ENCODE assay signal across 22 cellular contexts in the genomic region with DNA sequence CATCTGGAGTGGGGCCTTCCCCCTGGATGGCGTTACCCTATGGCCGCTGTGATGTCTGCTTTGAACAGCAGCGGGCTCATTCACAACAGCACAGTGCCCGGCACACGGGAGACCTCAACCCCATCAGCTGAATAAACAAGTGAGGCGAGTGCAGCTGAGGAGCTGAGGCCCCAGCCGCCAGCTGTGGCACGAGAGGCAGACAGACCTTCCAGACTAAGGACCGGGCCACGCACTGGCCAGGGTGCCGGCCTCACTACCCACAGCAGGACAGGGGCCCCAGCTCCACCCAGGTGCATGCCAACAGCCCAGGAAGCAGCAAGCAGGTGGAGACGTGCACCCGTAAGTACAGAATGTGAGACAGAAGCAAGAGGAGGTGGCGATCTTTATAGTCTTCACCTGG. TPM values are rescaled to one million over a fixed set of nuclear protein-coding genes. Genes with fewer than 3 reads are reported as not detected.
DNase-seq lines count a peak whose midpoint lies in the region; ATAC-seq, FAIRE-seq and TF ChIP-seq lines count a peak whose summit lies in the region.
"Had no signal": no experiment of that assay in that cellular context is flagged by ENCODE, and none has a peak within 500 bp of the region (broad histone marks: within the 10 kb centered on the region; RNA-seq: fewer than 3 reads in every experiment).

No MANE protein-coding gene starts in this region.

- no peak overlapping the region for H3K9ac ChIP-seq in kidney (ENCODE audit: low read length in 2 of 2)

- H3K9me3 ChIP-seq in RWPE2 (ENCODE audit: severe bottlenecking): no peaks in the 10 kb centered on the region
- H3K9me3 ChIP-seq in kidney (ENCODE audit: control insufficient read depth in 1 of 2, low read length in 2 of 2): no peaks in the 10 kb centered on the region
- H3K9me3 ChIP-seq in thymus (ENCODE audit: control insufficient read depth): no peaks in the 10 kb centered on the region
- H3K9me3 ChIP-seq: A549, prostate gland, testis had no signal

- H3K36me3 ChIP-seq in RWPE2 (ENCODE audit: low read depth): peaks cover 18% of the 10 kb centered on the region
- no peaks in the 10 kb centered on the region for H3K36me3 ChIP-seq in kidney (ENCODE audit: control insufficient read depth in 1 of 2, insufficient read depth in 2 of 2, low read length in 2 of 2)
- no peaks in the 10 kb centered on the region for H3K36me3 ChIP-seq in thymus (ENCODE audit: control insufficient read depth, insufficient read depth)
- H3K36me3 ChIP-seq: prostate gland had no signal

- peak overlapping the region; percentile 97 for H3K27ac ChIP-seq in RWPE2 (ENCODE audit: poor library complexity, severe bottlenecking)
- peak overlapping the region; percentile 30 to 36 for H3K27ac ChIP-seq in kidney (ENCODE audit: low read depth in 2 of 2, low read length in 2 of 2)
- peak overlapping the region; percentile 33 for H3K27ac ChIP-seq in thymus (ENCODE audit: low read depth)
- H3K27ac ChIP-seq: A549, prostate gland, testis had no signal

- CTCF ChIA-PET in activated CD4-positive, alpha-beta T cell treated with anti-CD3 and anti-CD28 coated beads, Interleukin-2, amount 10 ng/mL, durations not matched to agents 7 days and 5 days (lab: Charles Lee): interaction anchor here (1.0 to 1.6 kb wide), 3 partner anchors 16 to 22 kb away, joined by 3 to 4 read pairs (median 4); no protein-coding TSS in a partner anchor

- no peak overlapping the region for H3K4me3 Mint-ChIP-seq in activated CD4-positive, alpha-beta T cell treated with anti-CD3 and anti-CD28 coated beads, Interleukin-2, amount 10 ng/mL, durations not matched to agents 24 days and 14 days
- H3K4me3 Mint-ChIP-seq in activated CD4-positive, alpha-beta T cell treated with anti-CD3 and anti-CD28 coated beads, Interleukin-2, amount 10 ng/mL, durations not matched to agents 7 days and 5 days: no peak overlapping the region
- H3K4me3 Mint-ChIP-seq in HFFc6: no peak overlapping the region
- H3K4me3 Mint-ChIP-seq: activated B cell treated with CpG ODN at 0.5 μM for 24 hours, endodermal cell, natural killer cell had no signal

- no peaks in the 10 kb centered on the region for H3K27me3 ChIP-seq in RWPE2 (ENCODE audit: insufficient read depth, poor library complexity, severe bottlenecking)
- no peaks in the 10 kb centered on the region for H3K27me3 ChIP-seq in thymus (ENCODE audit: control insufficient read depth, insufficient read depth)
- H3K27me3 ChIP-seq: testis had no signal

- H3K4me3 ChIP-seq in RWPE2 (ENCODE audit: severe bottlenecking) (no peak overlapping the region), kidney (ENCODE audit: low read length in 2 of 2) (no peak overlapping the region), thymus (ENCODE audit: low read length) (no peak overlapping the region)
- H3K4me3 ChIP-seq: A549, lung, prostate gland, testis had no signal

- 67% methylated on average over 14 of the region's 14 CpGs for WGBS in thymus

- H3K4me1 ChIP-seq in RWPE2 (ENCODE audit: insufficient read depth, poor library complexity, severe bottlenecking) (peaks cover 49% of the 10 kb centered on the region), kidney (ENCODE audit: control insufficient read depth in 1 of 2, insufficient read depth in 1 of 2, low read depth in 1 of 2, low read length in 2 of 2) (peaks cover 49 to 58% of the 10 kb centered on the region in 2 donors), thymus (ENCODE audit: control insufficient read depth, insufficient read depth, low read length) (peaks cover 42% of the 10 kb centered on the region)

- no peak for FAIRE-seq in kidney (lab: Jason Lieb, UNC)
- FAIRE-seq: A549 had no signal

- H3K27me3 Mint-ChIP-seq in activated CD4-positive, alpha-beta T cell treated with anti-CD3 and anti-CD28 coated beads, Interleukin-2, amount 10 ng/mL, durations not matched to agents 24 days and 14 days: no peaks in the 10 kb centered on the region
- H3K27me3 Mint-ChIP-seq in activated CD4-positive, alpha-beta T cell treated with anti-CD3 and anti-CD28 coated beads, Interleukin-2, amount 10 ng/mL, durations not matched to agents 7 days and 5 days: no peaks in the 10 kb centered on the region
- H3K27me3 Mint-ChIP-seq in HFFc6 (ENCODE audit: insufficient read depth): peaks cover 4% of the 10 kb centered on the region; the same call in 1 of the 2 replicates
- H3K27me3 Mint-ChIP-seq: activated B cell treated with CpG ODN at 0.5 μM for 24 hours had no signal

- POLR2A ChIA-PET in activated CD4-positive, alpha-beta T cell treated with anti-CD3 and anti-CD28 coated beads, Interleukin-2, amount 10 ng/mL, durations not matched to agents 7 days and 5 days (lab: Charles Lee): no interaction called here

- no peaks in the 10 kb centered on the region for H3K9me3 Mint-ChIP-seq in activated CD4-positive, alpha-beta T cell treated with anti-CD3 and anti-CD28 coated beads, Interleukin-2, amount 10 ng/mL, durations not matched to agents 24 days and 14 days
- H3K9me3 Mint-ChIP-seq in activated CD4-positive, alpha-beta T cell treated with anti-CD3 and anti-CD28 coated beads, Interleukin-2, amount 10 ng/mL, durations not matched to agents 7 days and 5 days: no peaks in the 10 kb centered on the region
- H3K9me3 Mint-ChIP-seq in HFFc6: no peaks in the 10 kb centered on the region
- H3K9me3 Mint-ChIP-seq: activated B cell treated with CpG ODN at 0.5 μM for 24 hours, endodermal cell, natural killer cell had no signal

- H3K4me1 Mint-ChIP-seq in activated CD4-positive, alpha-beta T cell treated with anti-CD3 and anti-CD28 coated beads, Interleukin-2, amount 10 ng/mL, durations not matched to agents 24 days and 14 days: peaks cover 62% of the 10 kb centered on the region
- peaks cover 84% of the 10 kb centered on the region for H3K4me1 Mint-ChIP-seq in activated CD4-positive, alpha-beta T cell treated with anti-CD3 and anti-CD28 coated beads, Interleukin-2, amount 10 ng/mL, durations not matched to agents 7 days and 5 days
- peaks cover 77% of the 10 kb centered on the region for H3K4me1 Mint-ChIP-seq in HFFc6 (ENCODE audit: low read depth)

- no peak for TF ChIP-seq CTCF in RWPE2 (IDR thresholded peaks at IDR 0.05; ENCODE audit: poor library complexity, severe bottlenecking)
- TF ChIP-seq CTCF in kidney (IDR thresholded peaks at IDR 0.05; ENCODE audit: borderline replicate concordance, extremely low read depth, insufficient read depth): no peak
- TF ChIP-seq CTCF in HFFc6 (IDR thresholded peaks at IDR 0.05): no peak

- H3K27ac Mint-ChIP-seq in activated CD4-positive, alpha-beta T cell treated with anti-CD3 and anti-CD28 coated beads, Interleukin-2, amount 10 ng/mL, durations not matched to agents 24 days and 14 days: peak overlapping the region; percentile 25
- H3K27ac Mint-ChIP-seq in activated CD4-positive, alpha-beta T cell treated with anti-CD3 and anti-CD28 coated beads, Interleukin-2, amount 10 ng/mL, durations not matched to agents 7 days and 5 days: no peak overlapping the region
- no peak overlapping the region for H3K27ac Mint-ChIP-seq in HFFc6

- DNase-seq in activated CD4-positive, alpha-beta T cell treated with anti-CD3 and anti-CD28 coated beads, Interleukin-2, amount 10 ng/mL, durations not matched to agents 24 days and 14 days: no peak
- no peak for DNase-seq in activated CD4-positive, alpha-beta T cell treated with anti-CD3 and anti-CD28 coated beads, Interleukin-2, amount 10 ng/mL, durations not matched to agents 7 days and 5 days
- DNase-seq in RWPE2 (ENCODE audit: low spot score) (no peak), kidney (no peak), HFFc6 (no peak), HuH-7 (ENCODE audit: low spot score) (no peak), SW 1271 (lab: John Stamatoyannopoulos, UW) (no peak)
- DNase-seq: activated B cell treated with CpG ODN at 0.5 μM for 24 hours; activated naive CD4-positive, alpha-beta T cell; aorta; C1 segment of cervical spinal cord; DMS79; endodermal cell; natural killer cell; NCI-H1436; stimulated activated CD4-positive, alpha-beta T cell treated with anti-CD3 and anti-CD28 coated beads, Interleukin-2, amount 100 ng/mL, for 48 hours had no signal

- no peak for ATAC-seq in RWPE2 (ENCODE audit: low read depth)
- ATAC-seq: natural killer cell, Right ventricle myocardium inferior had no signal

- H3K36me3 Mint-ChIP-seq in activated CD4-positive, alpha-beta T cell treated with anti-CD3 and anti-CD28 coated beads, Interleukin-2, amount 10 ng/mL, durations not matched to agents 24 days and 14 days (ENCODE audit: low read depth): peaks cover 20% of the 10 kb centered on the region
- peaks cover 36% of the 10 kb centered on the region for H3K36me3 Mint-ChIP-seq in activated CD4-positive, alpha-beta T cell treated with anti-CD3 and anti-CD28 coated beads, Interleukin-2, amount 10 ng/mL, durations not matched to agents 7 days and 5 days (ENCODE audit: low read depth)
- peaks cover 13% of the 10 kb centered on the region for H3K36me3 Mint-ChIP-seq in HFFc6 (ENCODE audit: low read depth)
- H3K36me3 Mint-ChIP-seq: natural killer cell had no signal

- intact Hi-C loops in activated CD4-positive, alpha-beta T cell treated with anti-CD3 and anti-CD28 coated beads, Interleukin-2, amount 10 ng/mL, durations not matched to agents 24 days and 14 days (cut with micrococcal nuclease): no loop called here
- intact Hi-C loops in kidney (cut with DNase I): no loop called here

RNA-seq across cellular contexts. Expression of a gene that starts 39.6 kb away (rescaled TPM):
- total RNA-seq in activated CD4-positive, alpha-beta T cell treated with anti-CD3 and anti-CD28 coated beads, Interleukin-2, amount 10 ng/mL, durations not matched to agents 24 days and 14 days: 127 and 136 TPM in 2 replicates
- 100 to 1,000 TPM; 160 to 170 TPM for total RNA-seq in activated CD4-positive, alpha-beta T cell treated with anti-CD3 and anti-CD28 coated beads, Interleukin-2, amount 10 ng/mL, durations not matched to agents 7 days and 5 days
- total RNA-seq in kidney: 122 TPM
- polyA plus RNA-seq in kidney (ENCODE audit: insufficient read depth, low read depth, low replicate concordance): 56.7 TPM
- polyA plus RNA-seq in thymus: 62.4 TPM
- total RNA-seq in HFFc6 (2021; fragmentation: NEBNext Ultra II Directional; extraction: Animal tissue kit (Norgen Biotek cat#: 25700)): 10 to 100 TPM; 72.2 to 89.8 (median 80.5) TPM

Comparison
In these comparisons a context has a peak if more than half of its experiments do, and no peak if none do; other contexts are left out.
1. H3K27ac ChIP-seq: peak in every context shown above with its lines; median percentile 97 in RWPE2; 33 in kidney; 33 in thymus.